Comparison of ENCODE assay signal across 25 cellular contexts in the genomic region with DNA sequence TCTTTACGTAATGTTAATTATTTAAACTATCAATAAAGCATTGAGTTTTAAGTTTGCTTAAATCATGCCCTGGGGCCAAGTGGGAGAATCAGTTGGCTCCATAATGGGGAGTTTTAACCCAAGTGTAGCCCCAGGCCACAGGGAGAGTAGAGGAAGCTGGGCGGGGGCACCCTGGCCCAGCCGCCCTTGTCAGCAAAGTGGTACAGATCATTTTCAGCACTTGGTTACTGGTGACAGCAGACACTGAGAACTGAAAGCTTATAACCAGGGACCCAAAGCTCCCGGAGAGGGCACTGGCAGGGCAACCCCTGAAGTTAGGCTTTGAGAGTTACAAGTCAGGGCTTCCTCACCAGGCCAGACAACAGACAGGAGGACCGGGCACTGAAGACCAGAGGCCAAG.
"Had no signal": no experiment of that assay in that cellular context is flagged by ENCODE, and none has a peak within 500 bp of the region (broad histone marks: within the 10 kb centered on the region; RNA-seq: fewer than 3 reads in every experiment).

No MANE protein-coding gene starts in this region.

- H3K9me3 Mint-ChIP-seq: activated CD4-positive, alpha-beta memory T cell treated with anti-CD3 and anti-CD28 coated beads for 36 hours; activated naive CD4-positive, alpha-beta T cell treated with anti-CD3 and anti-CD28 coated beads, Interleukin-2, amount 10 ng/mL, durations not matched to agents 7 days and 5 days; activated naive CD8-positive, alpha-beta T cell treated with anti-CD3 and anti-CD28 coated beads, Interleukin-2, amount 10 ng/mL, durations not matched to agents 7 days and 5 days; activated T-helper 1 cell treated with anti-CD3 and anti-CD28 coated beads, Interleukin-12 subunit alpha, Interleukin-12 subunit beta, Interleukin-2, Interleukin-4 antibody, amounts not matched to agents 30 ng/mL and 10 ng/mL and 1 ng/mL, durations not matched to agents 14 hours and 24 hours and 36 hours; brain; natural killer cell treated with Interleukin-12 subunit alpha and Interleukin-12 subunit beta and Interleukin-15 and Interleukin-18, amount 100 ng/mL, for 72 hours; stimulated activated memory B cell treated with anti-CD40 and anti-IgM and Interleukin-4, amounts not matched to agents 10 μg/mL and 1 μg/mL and 100 μg/mL, for 72 hours; stimulated activated naive CD8-positive, alpha-beta T cell treated with anti-CD3 and anti-CD28 coated beads, Interleukin-15, amount 100 ng/mL, for 72 hours had no signal

- H3K27me3 ChIP-seq: ascending aorta, left lung, sigmoid colon, upper lobe of left lung, vagina had no signal

- DNase-seq: activated CD4-positive, alpha-beta memory T cell treated with anti-CD3 and anti-CD28 coated beads for 36 hours; activated CD4-positive, alpha-beta T cell treated with anti-CD3 and anti-CD28 coated beads for 4 hours; activated CD8-positive, alpha-beta memory T cell treated with anti-CD3 and anti-CD28 coated beads, Interleukin-2, amount 50 U/mL, for 4 hours; activated naive CD4-positive, alpha-beta T cell treated with anti-CD3 and anti-CD28 coated beads, Interleukin-2, amount 10 ng/mL, durations not matched to agents 7 days and 5 days; activated naive CD8-positive, alpha-beta T cell treated with anti-CD3 and anti-CD28 coated beads, Interleukin-2, amount 10 ng/mL, durations not matched to agents 7 days and 5 days; activated T-cell treated with anti-CD3 and anti-CD28 coated beads, Interleukin-2, amount 50 U/mL, for 1 hour; cortex of kidney; foreskin fibroblast; left lung; mucosa of descending colon; sigmoid colon; stimulated activated CD4-positive, alpha-beta T cell treated with anti-CD3 and anti-CD28 coated beads, Interleukin-1b, Interleukin-23, amount 100 ng/mL, for 48 hours; stimulated activated CD4-positive, alpha-beta T cell treated with anti-CD3 and anti-CD28 coated beads, Interleukin-4, amount 100 ng/mL, for 4 hours; stimulated activated CD8-positive, alpha-beta memory T cell treated with anti-CD3 and anti-CD28 coated beads, Interleukin-4, amount 100 ng/mL, for 48 hours; stimulated activated naive CD8-positive, alpha-beta T cell treated with anti-CD3 and anti-CD28 coated beads, Interleukin-15, amount 100 ng/mL, for 72 hours had no signal

- H3K4me1 ChIP-seq: ascending aorta, left lung, sigmoid colon, vagina had no signal

- H3K36me3 ChIP-seq: ascending aorta, left lung, sigmoid colon, upper lobe of left lung, vagina had no signal

- H3K36me3 Mint-ChIP-seq: activated CD4-positive, alpha-beta memory T cell treated with anti-CD3 and anti-CD28 coated beads for 36 hours; activated naive CD4-positive, alpha-beta T cell treated with anti-CD3 and anti-CD28 coated beads, Interleukin-2, amount 10 ng/mL, durations not matched to agents 7 days and 5 days; activated naive CD8-positive, alpha-beta T cell treated with anti-CD3 and anti-CD28 coated beads, Interleukin-2, amount 10 ng/mL, durations not matched to agents 7 days and 5 days; natural killer cell treated with Interleukin-12 subunit alpha and Interleukin-12 subunit beta and Interleukin-15 and Interleukin-18, amount 100 ng/mL, for 72 hours; stimulated activated memory B cell treated with anti-CD40 and anti-IgM and Interleukin-4, amounts not matched to agents 10 μg/mL and 1 μg/mL and 100 μg/mL, for 72 hours had no signal

- FAIRE-seq: endothelial cell of umbilical vein, small intestine had no signal

- H3K4me1 Mint-ChIP-seq: stimulated activated memory B cell treated with anti-CD40 and anti-IgM and Interleukin-4, amounts not matched to agents 10 μg/mL and 1 μg/mL and 100 μg/mL, for 72 hours had no signal

- H3K4me3 Mint-ChIP-seq: activated CD4-positive, alpha-beta memory T cell treated with anti-CD3 and anti-CD28 coated beads for 36 hours; activated naive CD4-positive, alpha-beta T cell treated with anti-CD3 and anti-CD28 coated beads, Interleukin-2, amount 10 ng/mL, durations not matched to agents 7 days and 5 days; activated naive CD8-positive, alpha-beta T cell treated with anti-CD3 and anti-CD28 coated beads, Interleukin-2, amount 10 ng/mL, durations not matched to agents 7 days and 5 days; activated T-helper 1 cell treated with anti-CD3 and anti-CD28 coated beads, Interleukin-12 subunit alpha, Interleukin-12 subunit beta, Interleukin-2, Interleukin-4 antibody, amounts not matched to agents 30 ng/mL and 10 ng/mL and 1 ng/mL, durations not matched to agents 14 hours and 24 hours and 36 hours; natural killer cell treated with Interleukin-12 subunit alpha and Interleukin-12 subunit beta and Interleukin-15 and Interleukin-18, amount 100 ng/mL, for 72 hours; stimulated activated memory B cell treated with anti-CD40 and anti-IgM and Interleukin-4, amounts not matched to agents 10 μg/mL and 1 μg/mL and 100 μg/mL, for 72 hours; stimulated activated naive CD8-positive, alpha-beta T cell treated with anti-CD3 and anti-CD28 coated beads, Interleukin-15, amount 100 ng/mL, for 72 hours had no signal

- H3K27ac Mint-ChIP-seq: activated CD4-positive, alpha-beta memory T cell treated with anti-CD3 and anti-CD28 coated beads for 36 hours; activated naive CD4-positive, alpha-beta T cell treated with anti-CD3 and anti-CD28 coated beads, Interleukin-2, amount 10 ng/mL, durations not matched to agents 7 days and 5 days; activated naive CD8-positive, alpha-beta T cell treated with anti-CD3 and anti-CD28 coated beads, Interleukin-2, amount 10 ng/mL, durations not matched to agents 7 days and 5 days; activated T-helper 1 cell treated with anti-CD3 and anti-CD28 coated beads, Interleukin-12 subunit alpha, Interleukin-12 subunit beta, Interleukin-2, Interleukin-4 antibody, amounts not matched to agents 30 ng/mL and 10 ng/mL and 1 ng/mL, durations not matched to agents 14 hours and 24 hours and 36 hours; natural killer cell treated with Interleukin-12 subunit alpha and Interleukin-12 subunit beta and Interleukin-15 and Interleukin-18, amount 100 ng/mL, for 72 hours; stimulated activated memory B cell treated with anti-CD40 and anti-IgM and Interleukin-4, amounts not matched to agents 10 μg/mL and 1 μg/mL and 100 μg/mL, for 72 hours; stimulated activated naive CD8-positive, alpha-beta T cell treated with anti-CD3 and anti-CD28 coated beads, Interleukin-15, amount 100 ng/mL, for 72 hours had no signal

- H3K27me3 Mint-ChIP-seq: activated CD4-positive, alpha-beta memory T cell treated with anti-CD3 and anti-CD28 coated beads for 36 hours had no signal

- H3K4me3 ChIP-seq: ascending aorta, left lung, mucosa of descending colon, sigmoid colon, upper lobe of left lung, vagina had no signal

- H3K27ac ChIP-seq: ascending aorta, left lung, sigmoid colon, upper lobe of left lung, vagina had no signal

- H3K9me3 ChIP-seq: ascending aorta, left lung, mucosa of descending colon, sigmoid colon, upper lobe of left lung, vagina had no signal

- ATAC-seq: esophagus mucosa; left lung; mucosa of descending colon; stimulated activated memory B cell treated with anti-CD40 and anti-IgM and Interleukin-4, amounts not matched to agents 10 μg/mL and 1 μg/mL and 100 μg/mL, for 72 hours; stimulated activated naive CD8-positive, alpha-beta T cell treated with anti-CD3 and anti-CD28 coated beads, Interleukin-15, amount 100 ng/mL, for 72 hours had no signal
